In the genomic region with DNA sequence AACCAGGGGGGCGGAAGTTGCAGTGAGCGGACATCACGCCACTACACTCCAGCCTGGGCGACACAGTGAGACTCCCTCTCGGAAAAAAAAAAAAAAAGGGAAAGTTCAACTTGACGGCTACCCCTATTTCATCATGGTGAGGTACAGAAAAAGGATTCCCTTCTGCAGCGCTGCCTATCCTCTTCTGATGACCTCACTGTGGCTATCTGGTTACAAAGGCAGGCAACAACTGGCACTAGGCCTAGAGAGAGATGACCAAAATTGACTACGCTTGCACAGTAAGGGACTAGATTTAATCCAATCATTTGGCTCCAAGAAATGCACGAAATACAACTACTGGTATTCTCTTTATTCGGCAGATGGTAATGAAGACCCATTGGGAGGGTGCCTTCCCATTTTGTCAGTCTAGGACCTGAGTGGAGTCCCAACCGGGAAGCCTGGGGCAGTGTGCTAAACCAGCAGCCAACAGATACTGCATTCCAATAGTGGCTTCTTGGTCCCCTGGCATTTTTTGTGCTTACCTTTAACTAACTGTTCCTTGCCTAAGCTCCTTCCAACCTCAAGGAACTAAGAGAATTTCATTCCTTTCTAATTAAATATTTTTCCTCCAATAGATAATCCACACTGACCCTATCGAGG, we compare ENCODE assay signal across 8 cellular contexts. TPM values are rescaled to one million over a fixed set of nuclear protein-coding genes. Genes with fewer than 3 reads are reported as not detected.
DNase-seq lines count a peak whose midpoint lies in the region; ATAC-seq and TF ChIP-seq lines count a peak whose summit lies in the region.

No MANE protein-coding gene starts in this region.

- no peaks in the 10 kb centered on the region for H3K27me3 ChIP-seq in BLaER1 treated with 17β-estradiol and CSF1 and Interleukin-3, amounts not matched to agents 10 nM and 100 nM
- H3K27me3 ChIP-seq in KMS-11 (ENCODE audit: insufficient read depth, low read depth) (no peaks in the 10 kb centered on the region), brain microvascular endothelial cell (replicated peaks) (no peaks in the 10 kb centered on the region), lower lobe of right lung (ENCODE audit: low read depth) (no peaks in the 10 kb centered on the region), upper lobe of right lung (no peaks in the 10 kb centered on the region)

- H3K9ac ChIP-seq in BLaER1 treated with 17β-estradiol and CSF1 and Interleukin-3, amounts not matched to agents 10 nM and 100 nM = peak overlapping the region; percentile 88 to 95 (median 92)
- peak overlapping the region; percentile 89; the same call in 1 of the 2 replicates for H3K9ac ChIP-seq in KMS-11

- H3K36me3 ChIP-seq in BLaER1 treated with 17β-estradiol and CSF1 and Interleukin-3, amounts not matched to agents 10 nM and 100 nM = peaks cover 0 to 44% (median 16%) of the 10 kb centered on the region in 11 experiments; a peak in 13 of 22 replicates
- no peaks in the 10 kb centered on the region for H3K36me3 ChIP-seq in KMS-11 (ENCODE audit: insufficient read depth)
- H3K36me3 ChIP-seq in brain microvascular endothelial cell (replicated peaks) = no peaks in the 10 kb centered on the region
- peaks cover 18% of the 10 kb centered on the region for H3K36me3 ChIP-seq in lower lobe of right lung
- H3K36me3 ChIP-seq in upper lobe of right lung = peaks cover 18% of the 10 kb centered on the region

- peaks cover 0 to 14% (median 4%) of the 10 kb centered on the region in 11 experiments; a peak in 7 of 22 replicates for H4K20me1 ChIP-seq in BLaER1 treated with 17β-estradiol and CSF1 and Interleukin-3, amounts not matched to agents 10 nM and 100 nM
- no peaks in the 10 kb centered on the region for H4K20me1 ChIP-seq in KMS-11 (ENCODE audit: insufficient read depth)

- peaks cover 0 to 7% (median 0%) of the 10 kb centered on the region in 11 experiments; a peak in 4 of 22 replicates for H3K9me3 ChIP-seq in BLaER1 treated with 17β-estradiol and CSF1 and Interleukin-3, amounts not matched to agents 10 nM and 100 nM (replicated peaks in 1 of 11)
- H3K9me3 ChIP-seq in lower lobe of right lung (no peaks in the 10 kb centered on the region), upper lobe of right lung (no peaks in the 10 kb centered on the region)

- no peak for TF ChIP-seq CTCF in KMS-11 (conservative IDR thresholded peaks at IDR 0.05; ENCODE audit: low read depth, low read length)
- TF ChIP-seq CTCF in brain microvascular endothelial cell (IDR thresholded peaks at IDR 0.05; ENCODE audit: low read depth, low read length, missing control alignments) = no peak
- no peak for TF ChIP-seq CTCF in lower lobe of right lung (IDR thresholded peaks at IDR 0.05)
- no peak for TF ChIP-seq CTCF in upper lobe of right lung (IDR thresholded peaks at IDR 0.05)

- ATAC-seq in lower lobe of right lung (peak; percentile 37 to 50), upper lobe of right lung (peak; percentile 45), GM21360 (IDR thresholded peaks at IDR 0.05; ENCODE audit: unreplicated experiment) (no peak), HG03469 (IDR thresholded peaks at IDR 0.05; ENCODE audit: unreplicated experiment) (no peak)

- H3K4me1 ChIP-seq in BLaER1 treated with 17β-estradiol and CSF1 and Interleukin-3, amounts not matched to agents 10 nM and 100 nM = peaks cover 39 to 59% (median 48%) of the 10 kb centered on the region in 10 experiments
- H3K4me1 ChIP-seq in KMS-11 (ENCODE audit: low read depth, poor library complexity, severe bottlenecking) (peaks cover 12% of the 10 kb centered on the region), lower lobe of right lung (peaks cover 34% of the 10 kb centered on the region), upper lobe of right lung (peaks cover 26% of the 10 kb centered on the region)

- in situ Hi-C loops in brain microvascular endothelial cell (cut with HindIII; ENCODE audit: low pct_ligation_motif_present, low sequenced_read_pairs) = no loop called here

- H3K79me2 ChIP-seq in KMS-11 (ENCODE audit: insufficient read depth, low read depth) = peaks cover 6% of the 10 kb centered on the region; the same call in 1 of the 2 replicates

- peak overlapping the region; percentile 76 to 95 (median 87) for H3K4me2 ChIP-seq in BLaER1 treated with 17β-estradiol and CSF1 and Interleukin-3, amounts not matched to agents 10 nM and 100 nM
- peak overlapping the region; percentile 89 for H3K4me2 ChIP-seq in KMS-11

- peak overlapping the region; percentile 92 to 97 (median 95); a peak in 20 of 22 replicates for H3K27ac ChIP-seq in BLaER1 treated with 17β-estradiol and CSF1 and Interleukin-3, amounts not matched to agents 10 nM and 100 nM
- peak overlapping the region; percentile 72; the same call in 1 of the 2 replicates for H3K27ac ChIP-seq in KMS-11
- peak overlapping the region; percentile 76 for H3K27ac ChIP-seq in brain microvascular endothelial cell
- peak overlapping the region; percentile 98 for H3K27ac ChIP-seq in lower lobe of right lung
- H3K27ac ChIP-seq in upper lobe of right lung = peak overlapping the region; percentile 99

- H2AFZ ChIP-seq in KMS-11 (ENCODE audit: low read depth) = peak overlapping the region; percentile 81

- intact Hi-C loops in lower lobe of right lung (cut with DNase I) (loop anchor here (10.0 kb wide), 1 partner anchor 122 kb away; no protein-coding TSS in a partner anchor), upper lobe of right lung (cut with DNase I) (no loop called here)

- peak overlapping the region in 9 of 10 experiments; percentile 60 to 79 (median 66); a peak in 15 of 20 replicates for H3K4me3 ChIP-seq in BLaER1 treated with 17β-estradiol and CSF1 and Interleukin-3, amounts not matched to agents 10 nM and 100 nM
- H3K4me3 ChIP-seq in KMS-11 (IDR thresholded peaks at IDR 0.05; ENCODE audit: insufficient read depth, low read depth, low read length) = peak overlapping the region; percentile 96
- peak overlapping the region; percentile 66 for H3K4me3 ChIP-seq in brain microvascular endothelial cell (ENCODE audit: low read depth, low read length)
- peak overlapping the region; percentile 74 for H3K4me3 ChIP-seq in lower lobe of right lung
- H3K4me3 ChIP-seq in upper lobe of right lung = peak overlapping the region; percentile 79

- DNase-seq in brain microvascular endothelial cell (peak; percentile 46), lower lobe of right lung (no peak), upper lobe of right lung (no peak), NCI-H187 treated with DMSO at 0.1 percent for 48 hours (lab: John Stamatoyannopoulos, UW) (no peak)

RNA-seq across cellular contexts. Expression of gene ITPKB, which starts 36.6 kb away (rescaled TPM):
- total RNA-seq in lower lobe of right lung (42.3 TPM), upper lobe of right lung (44.1 TPM)

Comparison
In these comparisons a context has a peak if more than half of its experiments do, and no peak if none do; other contexts are left out.
1. ATAC-seq: peak in lower lobe of right lung (2 of 2) and upper lobe of right lung (single experiment); none in GM21360 (single experiment) and HG03469 (single experiment).
2. Peak in every context shown above with its lines, with median percentiles within 50 percentile points of each other: H3K27ac ChIP-seq and H3K4me3 ChIP-seq.